In the genomic region with DNA sequence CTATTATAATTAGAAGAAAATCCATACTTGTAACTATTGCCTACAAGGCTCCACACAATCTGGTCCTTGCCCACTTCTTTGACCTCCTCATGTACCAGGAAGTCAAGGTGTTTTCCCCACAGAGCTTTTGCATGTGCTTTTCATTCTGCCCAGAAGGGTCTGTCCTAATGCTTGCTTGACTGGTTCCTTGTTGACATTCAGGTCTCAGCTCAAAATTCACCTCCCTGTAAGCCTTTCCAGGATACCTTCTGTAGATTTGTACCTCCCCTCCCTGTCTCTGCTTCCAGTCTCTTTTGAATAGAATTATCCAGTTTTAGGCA, we compare ENCODE assay signal across 9 cellular contexts. TPM values are rescaled to one million over a fixed set of nuclear protein-coding genes. Genes with fewer than 3 reads are reported as not detected.
DNase-seq lines count a peak whose midpoint lies in the region; ATAC-seq, FAIRE-seq and TF ChIP-seq lines count a peak whose summit lies in the region.
"Had no signal": no experiment of that assay in that cellular context is flagged by ENCODE, and none has a peak within 500 bp of the region (broad histone marks: within the 10 kb centered on the region; RNA-seq: fewer than 3 reads in every experiment).

No MANE protein-coding gene starts in this region.

- FAIRE-seq in GM12891 (lab: Jason Lieb, UNC), result peak; percentile 75

- DNase-seq in GM12891 (ENCODE audit: insufficient read length, low spot score) (no peak), kidney tubule cell (ENCODE audit: low spot score) (peak; percentile 28), NCI-H524 (lab: John Stamatoyannopoulos, UW) (no peak), occipital lobe (lab: John Stamatoyannopoulos, UW) (no peak)
- DNase-seq in stimulated activated CD4-positive, alpha-beta T cell treated with anti-CD3 and anti-CD28 coated beads, Interleukin-12 subunit alpha, Interleukin-12 subunit beta, amount 100 ng/mL, for 4 hours, result no peak
- DNase-seq in activated CD8-positive, alpha-beta memory T cell treated with anti-CD3 and anti-CD28 coated beads for 24 hours, result no peak
- DNase-seq: activated CD4-positive, alpha-beta memory T cell treated with anti-CD3 and anti-CD28 coated beads, Interleukin-2, amount 10 ng/mL, durations not matched to agents 7 days and 5 days had no signal

- peak; percentile 61 for ATAC-seq in GM21360 (IDR thresholded peaks at IDR 0.05; ENCODE audit: unreplicated experiment)
- peak; percentile 81 for ATAC-seq in HG03354 (IDR thresholded peaks at IDR 0.05; ENCODE audit: poor library complexity, severe bottlenecking, unreplicated experiment)

- TF ChIP-seq POLR2A in GM12891 (IDR thresholded peaks at IDR 0.05; ENCODE audit: low read depth, low read length), result no peak

TF ChIP-seq in GM12891, 5 proteins besides CTCF, POLR2A, EP300 and RAD21:
- TF ChIP-seq POLR2AphosphoS5 (IDR thresholded peaks at IDR 0.05; ENCODE audit: low read depth, low read length) (no peak), POU2F2 (IDR thresholded peaks at IDR 0.05; ENCODE audit: low read depth, low read length) (no peak), PAX5 (IDR thresholded peaks at IDR 0.05; ENCODE audit: insufficient read depth, low read length, severe bottlenecking) (no peak), TAF1 (IDR thresholded peaks at IDR 0.05; ENCODE audit: low read depth, low read length) (no peak), SPI1 (IDR thresholded peaks at IDR 0.05; ENCODE audit: low read depth, low read length) (no peak)

RNA-seq across cellular contexts. Expression of a gene that starts 33.6 kb away (rescaled TPM):
- 51.6 TPM for polyA plus RNA-seq in GM12891 (2012; ENCODE audit: low read depth, missing spikeins)
- 203 TPM for total RNA-seq in occipital lobe
